Comparison of ENCODE assay signal across 26 cellular contexts in genomic region chr1:185808675-185809074, GRCh38.
"Had no signal": no experiment of that assay in that cellular context is flagged by ENCODE, and none has a peak within 500 bp of the region (broad histone marks: within the 10 kb centered on the region; RNA-seq: fewer than 3 reads in every experiment).

No MANE protein-coding gene starts in this region.

- H3K4me3 Mint-ChIP-seq: immature natural killer cell; memory B cell; natural killer cell treated with Interleukin-12 subunit alpha and Interleukin-12 subunit beta and Interleukin-15 and Interleukin-18, amount 100 ng/mL, for 72 hours; neural progenitor cell; type B pancreatic cell had no signal

- H3K27me3 ChIP-seq: esophagus muscularis mucosa, foreskin keratinocyte, neural progenitor cell, pancreas, thyroid gland had no signal

- H3K9ac ChIP-seq: neural progenitor cell had no signal

- H3K4me1 Mint-ChIP-seq: immature natural killer cell had no signal

- H3K4me2 ChIP-seq: neural progenitor cell had no signal

- H3K36me3 ChIP-seq: esophagus muscularis mucosa, left ventricle myocardium inferior, lower lobe of right lung, neural progenitor cell, pancreas, thyroid gland had no signal

- H3K9me3 ChIP-seq: esophagus muscularis mucosa, left ventricle myocardium inferior, lower lobe of right lung, pancreas, thyroid gland had no signal

- H2AFZ ChIP-seq: neural progenitor cell had no signal

- FAIRE-seq: endometrium, keratinocyte, pancreas, urothelium cell line had no signal

- H3K4me3 ChIP-seq: dorsolateral prefrontal cortex, esophagus muscularis mucosa, left ventricle myocardium inferior, lower lobe of right lung, neural progenitor cell, pancreas, thyroid gland had no signal

- DNase-seq: cortex of kidney; dorsolateral prefrontal cortex; effector CD8-positive, alpha-beta T cell; foreskin keratinocyte; immature natural killer cell; left cardiac atrium; left ventricle myocardium inferior; lower lobe of right lung; midbrain; nucleus accumbens; pancreas; right cardiac atrium; small intestine; stimulated activated CD4-positive, alpha-beta T cell treated with anti-CD3 and anti-CD28 coated beads, Interleukin-12 subunit alpha, Interleukin-12 subunit beta, amount 100 ng/mL, for 4 hours; stimulated activated naive CD4-positive, alpha-beta T cell; thyroid gland had no signal

- H3K27ac Mint-ChIP-seq: immature natural killer cell; memory B cell; natural killer cell treated with Interleukin-12 subunit alpha and Interleukin-12 subunit beta and Interleukin-15 and Interleukin-18, amount 100 ng/mL, for 72 hours; neural progenitor cell; progenitor cell of endocrine pancreas; type B pancreatic cell had no signal

- H3K9me3 Mint-ChIP-seq: immature natural killer cell; memory B cell; natural killer cell treated with Interleukin-12 subunit alpha and Interleukin-12 subunit beta and Interleukin-15 and Interleukin-18, amount 100 ng/mL, for 72 hours; neural progenitor cell; type B pancreatic cell had no signal

- H3K36me3 Mint-ChIP-seq: immature natural killer cell; memory B cell; natural killer cell treated with Interleukin-12 subunit alpha and Interleukin-12 subunit beta and Interleukin-15 and Interleukin-18, amount 100 ng/mL, for 72 hours; neural progenitor cell had no signal

- ATAC-seq: foreskin keratinocyte; left cardiac atrium; lower lobe of right lung; natural killer cell treated with Interleukin-12 subunit alpha and Interleukin-12 subunit beta and Interleukin-15 and Interleukin-18, amount 100 ng/mL, for 72 hours; pancreas; right cardiac atrium had no signal

- H3K27me3 Mint-ChIP-seq: memory B cell, progenitor cell of endocrine pancreas, type B pancreatic cell had no signal

- H3K4me1 ChIP-seq: foreskin keratinocyte, lower lobe of right lung, pancreas, thyroid gland had no signal

- H3K27ac ChIP-seq: dorsolateral prefrontal cortex, epithelial cell of prostate, esophagus muscularis mucosa, foreskin keratinocyte, left ventricle myocardium inferior, lower lobe of right lung, neural progenitor cell, pancreas, thyroid gland had no signal
